21 cellular contexts compared by ENCODE assay signal in the genomic region with DNA sequence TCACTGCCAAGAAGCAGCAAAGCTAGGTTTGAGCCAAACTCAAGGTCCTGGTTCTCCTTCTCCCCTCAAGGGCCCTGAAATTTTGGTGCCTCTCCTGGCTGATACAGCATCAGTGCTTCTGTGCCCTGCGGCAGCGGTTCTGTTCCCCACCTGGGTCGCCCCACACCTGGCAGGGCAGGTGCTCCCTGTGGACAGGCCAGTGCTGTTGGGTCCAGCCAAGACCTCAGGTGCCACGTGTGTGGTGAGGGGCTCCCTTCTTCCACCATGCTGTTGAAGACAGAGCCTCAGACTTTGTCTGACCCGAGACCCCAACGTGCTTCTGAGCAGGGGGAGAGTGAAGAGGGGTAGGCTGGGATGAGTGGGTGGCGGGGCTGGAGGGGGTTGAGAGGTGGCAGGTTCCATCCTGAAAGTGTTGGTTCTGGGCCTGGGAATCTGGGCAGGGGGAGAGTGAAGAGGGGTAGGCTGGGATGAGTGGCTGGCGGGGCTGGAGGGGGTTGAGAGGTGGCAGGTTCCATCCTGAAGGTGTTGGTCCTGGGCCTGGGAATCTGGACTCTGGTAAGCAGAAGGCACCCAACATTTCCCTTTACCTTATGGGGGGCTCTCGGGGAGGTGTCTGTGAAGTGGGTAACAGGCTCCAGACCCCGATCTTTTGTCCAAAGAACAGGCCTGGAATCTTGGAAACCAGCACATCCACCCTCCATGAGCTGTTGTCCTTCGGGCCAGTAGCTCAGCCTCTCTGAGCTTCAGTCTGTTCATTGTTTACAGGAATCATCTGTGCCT. TPM values are rescaled to one million over a fixed set of nuclear protein-coding genes. Genes with fewer than 3 reads are reported as not detected.
"Had no signal": no experiment of that assay in that cellular context is flagged by ENCODE, and none has a peak within 500 bp of the region (broad histone marks: within the 10 kb centered on the region; RNA-seq: fewer than 3 reads in every experiment).

No MANE protein-coding gene starts in this region.

- ATAC-seq: activated CD8-positive, alpha-beta T cell treated with anti-CD3 and anti-CD28 coated beads for 36 hours; effector memory CD8-positive, alpha-beta T cell had no signal

- H3K79me2 ChIP-seq: parathyroid adenoma had no signal

- H3K4me3 ChIP-seq: cardiac muscle cell, spleen, thyroid gland had no signal

- H2AFZ ChIP-seq: parathyroid adenoma had no signal

- H3K9me3 Mint-ChIP-seq: activated CD4-positive, alpha-beta T cell treated with anti-CD3 and anti-CD28 coated beads, Interleukin-2, amount 10 ng/mL, durations not matched to agents 24 days and 14 days; activated CD8-positive, alpha-beta T cell treated with anti-CD3 and anti-CD28 coated beads for 36 hours; activated naive CD8-positive, alpha-beta T cell treated with anti-CD3 and anti-CD28 coated beads, Interleukin-2, amount 10 ng/mL, durations not matched to agents 7 days and 5 days; activated T-helper 2 cell treated with anti-CD3 and anti-CD28 coated beads, Interferon-gamma antibody, Interleukin-2, Interleukin-4, amounts not matched to agents 10 μg/mL and 5 μg/mL and 100 μg/mL, durations not matched to agents 14 hours and 24 hours and 36 hours; effector memory CD8-positive, alpha-beta T cell; T-helper 2 cell treated with Interferon-gamma antibody and Interleukin-4, amounts not matched to agents 5 μg/mL and 100 μg/mL, for 36 hours had no signal

- H3K9ac ChIP-seq: parathyroid adenoma had no signal

- H3K27ac ChIP-seq: cardiac muscle cell, neutrophil, parathyroid adenoma, spleen, thyroid gland had no signal

- FAIRE-seq: keratinocyte, urothelium cell line had no signal

- H3K36me3 ChIP-seq: cardiac muscle cell, neutrophil, spleen, thyroid gland had no signal

- H3K27me3 ChIP-seq: cardiac muscle cell, thyroid gland had no signal

- H3K4me1 Mint-ChIP-seq: activated naive CD8-positive, alpha-beta T cell treated with anti-CD3 and anti-CD28 coated beads, Interleukin-2, amount 10 ng/mL, durations not matched to agents 7 days and 5 days had no signal

- H3K36me3 Mint-ChIP-seq: activated naive CD8-positive, alpha-beta T cell treated with anti-CD3 and anti-CD28 coated beads, Interleukin-2, amount 10 ng/mL, durations not matched to agents 7 days and 5 days had no signal

- DNase-seq: activated CD4-positive, alpha-beta T cell treated with anti-CD3 and anti-CD28 coated beads, Interleukin-2, amount 10 ng/mL, durations not matched to agents 24 days and 14 days; activated CD4-positive, CD25-positive, alpha-beta regulatory T cell; activated CD8-positive, alpha-beta T cell treated with anti-CD3 and anti-CD28 coated beads for 36 hours; activated naive CD4-positive, alpha-beta T cell treated with Interleukin-2 at 50 U/mL for 16 hours; activated naive CD8-positive, alpha-beta T cell treated with anti-CD3 and anti-CD28 coated beads, Interleukin-2, amount 10 ng/mL, durations not matched to agents 7 days and 5 days; activated T-cell treated with anti-CD3 and anti-CD28 coated beads, Interleukin-2, amount 50 U/mL, for 1 hour; amygdala; dermis blood vessel endothelial cell; effector memory CD8-positive, alpha-beta T cell; hippocampal formation; spleen; stimulated activated CD4-positive, alpha-beta T cell treated with anti-CD3 and anti-CD28 coated beads, Interleukin-4, amount 100 ng/mL, for 4 hours; stimulated activated naive CD4-positive, alpha-beta T cell; thyroid gland had no signal

- H3K9me3 ChIP-seq: neutrophil, spleen, thyroid gland had no signal

- H3K4me3 Mint-ChIP-seq: activated CD4-positive, alpha-beta T cell treated with anti-CD3 and anti-CD28 coated beads, Interleukin-2, amount 10 ng/mL, durations not matched to agents 24 days and 14 days; activated CD8-positive, alpha-beta T cell treated with anti-CD3 and anti-CD28 coated beads for 36 hours; activated naive CD8-positive, alpha-beta T cell treated with anti-CD3 and anti-CD28 coated beads, Interleukin-2, amount 10 ng/mL, durations not matched to agents 7 days and 5 days; effector memory CD8-positive, alpha-beta T cell; T-helper 2 cell treated with Interferon-gamma antibody and Interleukin-4, amounts not matched to agents 5 μg/mL and 100 μg/mL, for 36 hours had no signal

- H3K27ac Mint-ChIP-seq: activated CD4-positive, alpha-beta T cell treated with anti-CD3 and anti-CD28 coated beads, Interleukin-2, amount 10 ng/mL, durations not matched to agents 24 days and 14 days; activated CD8-positive, alpha-beta T cell treated with anti-CD3 and anti-CD28 coated beads for 36 hours; activated naive CD8-positive, alpha-beta T cell treated with anti-CD3 and anti-CD28 coated beads, Interleukin-2, amount 10 ng/mL, durations not matched to agents 7 days and 5 days; activated T-helper 2 cell treated with anti-CD3 and anti-CD28 coated beads, Interferon-gamma antibody, Interleukin-2, Interleukin-4, amounts not matched to agents 10 μg/mL and 5 μg/mL and 100 μg/mL, durations not matched to agents 14 hours and 24 hours and 36 hours; effector memory CD8-positive, alpha-beta T cell; T-helper 2 cell treated with Interferon-gamma antibody and Interleukin-4, amounts not matched to agents 5 μg/mL and 100 μg/mL, for 36 hours had no signal

RNA-seq across cellular contexts. Expression of gene PLEKHG4B, which starts 2.3 kb away (rescaled TPM):
- total RNA-seq: activated CD4-positive, alpha-beta T cell treated with anti-CD3 and anti-CD28 coated beads, Interleukin-2, amount 10 ng/mL, durations not matched to agents 24 days and 14 days; activated CD8-positive, alpha-beta T cell treated with anti-CD3 and anti-CD28 coated beads for 36 hours; activated T-helper 2 cell treated with anti-CD3 and anti-CD28 coated beads, Interferon-gamma antibody, Interleukin-2, Interleukin-4, amounts not matched to agents 10 μg/mL and 5 μg/mL and 100 μg/mL, durations not matched to agents 14 hours and 24 hours and 36 hours; dermis blood vessel endothelial cell had no signal
- polyA plus RNA-seq: keratinocyte had no signal
